13 cellular contexts compared by ENCODE assay signal in genomic region chr13:106795847-106796246, GRCh38.
A peak's percentile ranks its signal among the peaks of the same experiment; 100 is the strongest.
DNase-seq lines count a peak whose midpoint lies in the region; ATAC-seq and TF ChIP-seq lines count a peak whose summit lies in the region.
"Had no signal": no experiment of that assay in that cellular context is flagged by ENCODE, and none has a peak within 500 bp of the region (broad histone marks: within the 10 kb centered on the region; RNA-seq: fewer than 3 reads in every experiment).

No MANE protein-coding gene starts in this region.

- H3K4me1 ChIP-seq in Panc1 (ENCODE audit: control insufficient read depth, insufficient read depth, low read length) (no peaks in the 10 kb centered on the region), smooth muscle cell (ENCODE audit: low read depth) (peaks cover 30% of the 10 kb centered on the region)

- no peak for DNase-seq in activated CD4-positive, alpha-beta memory T cell treated with anti-CD3 and anti-CD28 coated beads, Interleukin-2, amount 10 ng/mL, durations not matched to agents 7 days and 5 days
- no peak for DNase-seq in activated CD4-positive, alpha-beta memory T cell treated with anti-CD3 and anti-CD28 coated beads for 36 hours
- DNase-seq in Panc1 (ENCODE audit: low read depth, low spot score) (no peak), glomerular endothelial cell (ENCODE audit: extremely low read depth, low read depth, low spot score) (peak; percentile 9), smooth muscle cell (lab: John Stamatoyannopoulos, UW; ENCODE audit: unreplicated experiment) (no peak), SW480 (ENCODE audit: low spot score) (no peak), NCI-H146 treated with DMSO at 0.1 percent for 48 hours (lab: John Stamatoyannopoulos, UW; ENCODE audit: unreplicated experiment) (no peak)
- DNase-seq: activated CD8-positive, alpha-beta memory T cell treated with anti-CD3 and anti-CD28 coated beads, Interleukin-2, amount 50 U/mL, for 4 hours; effector memory CD4-positive, alpha-beta T cell; GOT3; SHP77 treated with DMSO at 0.1 percent for 48 hours; stimulated activated CD4-positive, alpha-beta T cell treated with anti-CD3 and anti-CD28 coated beads, Interleukin-2, amount 100 ng/mL, for 24 hours had no signal

- TF ChIP-seq CTCF in Panc1 (IDR thresholded peaks at IDR 0.05) (no peak), smooth muscle cell (IDR thresholded peaks at IDR 0.05; ENCODE audit: borderline replicate concordance, insufficient read depth, poor library complexity, severe bottlenecking) (no peak)

- no peaks in the 10 kb centered on the region for H3K4me1 Mint-ChIP-seq in activated CD4-positive, alpha-beta memory T cell treated with anti-CD3 and anti-CD28 coated beads, Interleukin-2, amount 10 ng/mL, durations not matched to agents 7 days and 5 days
- H3K4me1 Mint-ChIP-seq in activated CD4-positive, alpha-beta memory T cell treated with anti-CD3 and anti-CD28 coated beads for 36 hours (ENCODE audit: low read depth): no peaks in the 10 kb centered on the region

- no TSS peak for BruUV-seq in Panc1 (replicated peaks; lab: Mats Ljungman, UMichigan)

- no peak overlapping the region for H3K27ac Mint-ChIP-seq in activated CD4-positive, alpha-beta memory T cell treated with anti-CD3 and anti-CD28 coated beads, Interleukin-2, amount 10 ng/mL, durations not matched to agents 7 days and 5 days
- H3K27ac Mint-ChIP-seq in activated CD4-positive, alpha-beta memory T cell treated with anti-CD3 and anti-CD28 coated beads for 36 hours: no peak overlapping the region

- no peaks in the 10 kb centered on the region for H3K27me3 ChIP-seq in Panc1 (ENCODE audit: control insufficient read depth, insufficient read depth, low read length)
- peaks cover 51% of the 10 kb centered on the region for H3K27me3 ChIP-seq in smooth muscle cell (ENCODE audit: low read depth)

- no peaks in the 10 kb centered on the region for H3K36me3 ChIP-seq in Panc1 (ENCODE audit: control insufficient read depth, insufficient read depth, low read length)
- no peaks in the 10 kb centered on the region for H3K36me3 ChIP-seq in smooth muscle cell (ENCODE audit: low read depth)

- H3K4me3 Mint-ChIP-seq in activated CD4-positive, alpha-beta memory T cell treated with anti-CD3 and anti-CD28 coated beads, Interleukin-2, amount 10 ng/mL, durations not matched to agents 7 days and 5 days: peak overlapping the region; percentile 17
- H3K4me3 Mint-ChIP-seq in activated CD4-positive, alpha-beta memory T cell treated with anti-CD3 and anti-CD28 coated beads for 36 hours: no peak overlapping the region

- H4K20me1 ChIP-seq in smooth muscle cell (ENCODE audit: low read depth): no peaks in the 10 kb centered on the region

- CTCF ChIA-PET in activated CD4-positive, alpha-beta memory T cell treated with anti-CD3 and anti-CD28 coated beads, Interleukin-2, amount 10 ng/mL, durations not matched to agents 7 days and 5 days (lab: Charles Lee): no interaction called here
- CTCF ChIA-PET in activated CD4-positive, alpha-beta memory T cell treated with anti-CD3 and anti-CD28 coated beads for 36 hours (lab: Charles Lee): no interaction called here
- CTCF ChIA-PET in Panc1 (lab: Charles Lee): no interaction called here

- POLR2A ChIA-PET in activated CD4-positive, alpha-beta memory T cell treated with anti-CD3 and anti-CD28 coated beads, Interleukin-2, amount 10 ng/mL, durations not matched to agents 7 days and 5 days (lab: Charles Lee): no interaction called here
- POLR2A ChIA-PET in activated CD4-positive, alpha-beta memory T cell treated with anti-CD3 and anti-CD28 coated beads for 36 hours (lab: Charles Lee): no interaction called here
- POLR2A ChIA-PET in Panc1 (lab: Charles Lee): no interaction called here

- in situ Hi-C loops in Panc1 (cut with HindIII; ENCODE audit: low pct_unique_long_range_greater_than_20kb, low sequenced_read_pairs): no loop called here

- peak overlapping the region; percentile 81 for H3K4me2 ChIP-seq in smooth muscle cell

- no peaks in the 10 kb centered on the region for H3K79me2 ChIP-seq in smooth muscle cell (ENCODE audit: low read depth)

- H3K9me3 ChIP-seq in Panc1 (ENCODE audit: control insufficient read depth, insufficient read depth, low read depth, low read length): no peaks in the 10 kb centered on the region
- no peaks in the 10 kb centered on the region for H3K9me3 ChIP-seq in smooth muscle cell (replicated peaks; ENCODE audit: low read depth)

- H3K4me3 ChIP-seq in Panc1 (ENCODE audit: low read depth in 2 of 2, low read length in 2 of 2): peak overlapping the region; percentile 24 to 45
- peak overlapping the region; percentile 48 for H3K4me3 ChIP-seq in smooth muscle cell

- peaks cover 3% of the 10 kb centered on the region for H3K9me3 Mint-ChIP-seq in activated CD4-positive, alpha-beta memory T cell treated with anti-CD3 and anti-CD28 coated beads, Interleukin-2, amount 10 ng/mL, durations not matched to agents 7 days and 5 days
- H3K9me3 Mint-ChIP-seq in activated CD4-positive, alpha-beta memory T cell treated with anti-CD3 and anti-CD28 coated beads for 36 hours: no peaks in the 10 kb centered on the region

- intact Hi-C loops in activated CD4-positive, alpha-beta memory T cell treated with anti-CD3 and anti-CD28 coated beads for 36 hours (cut with micrococcal nuclease): no loop called here
- intact Hi-C loops in Panc1 (cut with micrococcal nuclease; ENCODE audit: unreplicated experiment): no loop called here

- peak overlapping the region; percentile 57 for H2AFZ ChIP-seq in smooth muscle cell (ENCODE audit: low read depth)

- H3F3A ChIP-seq in smooth muscle cell (ENCODE audit: low read depth): no peaks in the 10 kb centered on the region

- no peaks in the 10 kb centered on the region for H3K36me3 Mint-ChIP-seq in activated CD4-positive, alpha-beta memory T cell treated with anti-CD3 and anti-CD28 coated beads, Interleukin-2, amount 10 ng/mL, durations not matched to agents 7 days and 5 days (ENCODE audit: low read depth)
- H3K36me3 Mint-ChIP-seq in activated CD4-positive, alpha-beta memory T cell treated with anti-CD3 and anti-CD28 coated beads for 36 hours: no peaks in the 10 kb centered on the region

- H3K27ac ChIP-seq in Panc1 (ENCODE audit: low read length) (no peak overlapping the region), smooth muscle cell (ENCODE audit: low read depth) (no peak overlapping the region)

- H3K27me3 Mint-ChIP-seq in activated CD4-positive, alpha-beta memory T cell treated with anti-CD3 and anti-CD28 coated beads, Interleukin-2, amount 10 ng/mL, durations not matched to agents 7 days and 5 days: no peaks in the 10 kb centered on the region
- peaks cover 3% of the 10 kb centered on the region for H3K27me3 Mint-ChIP-seq in activated CD4-positive, alpha-beta memory T cell treated with anti-CD3 and anti-CD28 coated beads for 36 hours

- ATAC-seq in Panc1: peak; percentile 66; the same call in 1 of the 2 replicates
- ATAC-seq in HG03135 (IDR thresholded peaks at IDR 0.05; ENCODE audit: unreplicated experiment): no peak

- WGBS in smooth muscle cell (ENCODE audit: low lambda C conversion rate): 19% methylated on average over 9 of the region's 9 CpGs

- H3K9ac ChIP-seq in smooth muscle cell (ENCODE audit: low read depth): no peak overlapping the region
